ENCODE assay signal across 1 cellular context in genomic region chr20:833450-834150, GRCh38.
TF ChIP-seq lines count a peak whose summit lies in the region.

Gene FAM110A (plus strand): TSS chr20:833715. CDS start chr20:844805, 11,090 bp downstream.

TF ChIP-seq in K562, 482 proteins besides CTCF, POLR2A, EP300 and RAD21 (continued from another document and continues in another):
- TF ChIP-seq CEBPG (CRISPR knock-in tag; IDR thresholded peaks at IDR 0.05) (no peak), CEBPG (tag; conservative IDR thresholded peaks at IDR 0.05 in 1 of 2, IDR thresholded peaks at IDR 0.05 in 1 of 2) (no peak), GATAD2B (IDR thresholded peaks at IDR 0.05; ENCODE audit: borderline replicate concordance) (no peak), ZNF589 (CRISPR knock-in tag; IDR thresholded peaks at IDR 0.05; ENCODE audit: low read depth) (no peak), TCFL5 (CRISPR knock-in tag; conservative IDR thresholded peaks at IDR 0.05) (no peak), DMBX1 (CRISPR knock-in tag; IDR thresholded peaks at IDR 0.05; ENCODE audit: borderline replicate concordance) (no peak), ZNF639 (CRISPR knock-in tag; conservative IDR thresholded peaks at IDR 0.05 in 1 of 2, IDR thresholded peaks at IDR 0.05 in 1 of 2) (no peak), YBX1 (IDR thresholded peaks at IDR 0.05) (no peak), BRF2 (IDR thresholded peaks at IDR 0.05; ENCODE audit: borderline replicate concordance, insufficient read depth, insufficient read length) (no peak), ZNF232 (CRISPR knock-in tag; IDR thresholded peaks at IDR 0.05) (no peak), GMEB1 (CRISPR knock-in tag; IDR thresholded peaks at IDR 0.05) (no peak), CHD4 (IDR thresholded peaks at IDR 0.05; ENCODE audit: insufficient read depth, insufficient replicate concordance, low read depth, low read length, poor library complexity, severe bottlenecking) (no peak), NCOA1 (IDR thresholded peaks at IDR 0.05; ENCODE audit: low read depth) (no peak), WHSC1 (IDR thresholded peaks at IDR 0.05; ENCODE audit: low read length) (no peak), NFE2 (IDR thresholded peaks at IDR 0.05; ENCODE audit: low read depth) (no peak), ZBTB33 (CRISPR knock-in tag; IDR thresholded peaks at IDR 0.05) (0 out of 2 replicates have a peak, but pooled peaks have one; percentile 1), TOE1 (IDR thresholded peaks at IDR 0.05; ENCODE audit: borderline replicate concordance) (peak; percentile 70; the same call in 1 of the 2 replicates), TOE1 (CRISPR knock-in tag; IDR thresholded peaks at IDR 0.05; ENCODE audit: borderline replicate concordance, low read depth) (no peak), MBD1 (CRISPR knock-in tag; IDR thresholded peaks at IDR 0.05) (no peak), EHMT2 (IDR thresholded peaks at IDR 0.05) (no peak), ARID4B (CRISPR knock-in tag; IDR thresholded peaks at IDR 0.05) (peak; percentile 80; the same call in 1 of the 2 replicates), ZNF511 (CRISPR knock-in tag; IDR thresholded peaks at IDR 0.05) (0 out of 2 replicates have a peak, but pooled peaks have one; percentile 49), SETDB1 (IDR thresholded peaks at IDR 0.05; ENCODE audit: low read length) (no peak), PML (IDR thresholded peaks at IDR 0.05; ENCODE audit: low read length) (no peak), ZBED1 (IDR thresholded peaks at IDR 0.05) (no peak), KDM5B (IDR thresholded peaks at IDR 0.05; ENCODE audit: insufficient replicate concordance, low read depth, low read length) (no peak), RBM15 (IDR thresholded peaks at IDR 0.05; ENCODE audit: insufficient read depth, low read length) (no peak), ZHX1 (conservative IDR thresholded peaks at IDR 0.05; ENCODE audit: low read length) (no peak), CBFA2T3 (IDR thresholded peaks at IDR 0.05) (no peak; the same call in 1 of the 2 replicates), STAT5A (IDR thresholded peaks at IDR 0.05; ENCODE audit: borderline replicate concordance, low read length) (no peak), PYGO2 (tag; IDR thresholded peaks at IDR 0.05) (no peak), THRA (IDR thresholded peaks at IDR 0.05) (no peak), TRIM25 (IDR thresholded peaks at IDR 0.05; ENCODE audit: borderline replicate concordance) (no peak), NFRKB (IDR thresholded peaks at IDR 0.05; ENCODE audit: low read depth) (no peak), BCLAF1 (IDR thresholded peaks at IDR 0.05; ENCODE audit: borderline replicate concordance in 1 of 2, control insufficient read depth in 1 of 2, low read depth in 2 of 2, low read length in 1 of 2) (peak in 1 of 2 experiments; percentile 91; a peak in 2 of 4 replicates)
